In genomic region chr5:44402084-44402483, GRCh38 we compare ENCODE assay signal across 20 cellular contexts. TPM values are rescaled to one million over a fixed set of nuclear protein-coding genes. Genes with fewer than 3 reads are reported as not detected.
A peak's percentile ranks its signal among the peaks of the same experiment; 100 is the strongest.
DNase-seq lines count a peak whose midpoint lies in the region; ATAC-seq lines count a peak whose summit lies in the region.
"Had no signal": no experiment of that assay in that cellular context is flagged by ENCODE, and none has a peak within 500 bp of the region (broad histone marks: within the 10 kb centered on the region; RNA-seq: fewer than 3 reads in every experiment).

No MANE protein-coding gene starts in this region.

- ATAC-seq in activated naive CD8-positive, alpha-beta T cell treated with anti-CD3 and anti-CD28 coated beads, Interleukin-2, amount 50 U/mL, for 24 hours = peak; percentile 43
- ATAC-seq in GM18909 (IDR thresholded peaks at IDR 0.05; ENCODE audit: poor library complexity, unreplicated experiment) (peak; percentile 68), HG02938 (IDR thresholded peaks at IDR 0.05; ENCODE audit: unreplicated experiment) (peak; percentile 76)
- ATAC-seq: K562 had no signal

- H3K4me3 Mint-ChIP-seq in activated naive CD8-positive, alpha-beta T cell treated with anti-CD3 and anti-CD28 coated beads, Interleukin-2, amount 50 U/mL, for 24 hours = no peak overlapping the region
- H3K4me3 Mint-ChIP-seq in activated naive CD8-positive, alpha-beta T cell treated with anti-CD3 and anti-CD28 coated beads for 36 hours = no peak overlapping the region
- H3K4me3 Mint-ChIP-seq: CD14-positive monocyte had no signal

- no peak overlapping the region for H3K27ac Mint-ChIP-seq in activated naive CD8-positive, alpha-beta T cell treated with anti-CD3 and anti-CD28 coated beads, Interleukin-2, amount 50 U/mL, for 24 hours
- no peak overlapping the region for H3K27ac Mint-ChIP-seq in activated naive CD8-positive, alpha-beta T cell treated with anti-CD3 and anti-CD28 coated beads for 36 hours
- H3K27ac Mint-ChIP-seq: CD14-positive monocyte had no signal

- no peaks in the 10 kb centered on the region for H3K36me3 Mint-ChIP-seq in activated naive CD8-positive, alpha-beta T cell treated with anti-CD3 and anti-CD28 coated beads, Interleukin-2, amount 50 U/mL, for 24 hours (ENCODE audit: low read depth)
- H3K36me3 Mint-ChIP-seq in activated naive CD8-positive, alpha-beta T cell treated with anti-CD3 and anti-CD28 coated beads for 36 hours = no peaks in the 10 kb centered on the region
- H3K36me3 Mint-ChIP-seq: CD14-positive monocyte had no signal

- DNase-seq in activated naive CD8-positive, alpha-beta T cell treated with anti-CD3 and anti-CD28 coated beads, Interleukin-2, amount 50 U/mL, for 24 hours = no peak
- no peak for DNase-seq in activated naive CD8-positive, alpha-beta T cell treated with anti-CD3 and anti-CD28 coated beads for 36 hours
- no peak for DNase-seq in activated T-cell treated with anti-CD3 and anti-CD28 coated beads for 4 hours
- DNase-seq in DMS 273 treated with DMSO at 0.1 percent for 48 hours (lab: John Stamatoyannopoulos, UW) = no peak
- no peak for DNase-seq in NOMO-1 treated with DMSO at 0.1 percent for 48 hours (lab: John Stamatoyannopoulos, UW; ENCODE audit: unreplicated experiment)
- DNase-seq in SW480 (ENCODE audit: low spot score) = no peak
- DNase-seq: 8988T, DMS79 treated with DMSO at 0.1 percent for 48 hours, NCI-H1092 treated with DMSO at 0.1 percent for 48 hours, NCI-H1694, NCI-H2081 treated with DMSO at 0.1 percent for 48 hours, Peyer's patch had no signal

- no peaks in the 10 kb centered on the region for H3K4me1 Mint-ChIP-seq in activated naive CD8-positive, alpha-beta T cell treated with anti-CD3 and anti-CD28 coated beads, Interleukin-2, amount 50 U/mL, for 24 hours
- no peaks in the 10 kb centered on the region for H3K4me1 Mint-ChIP-seq in activated naive CD8-positive, alpha-beta T cell treated with anti-CD3 and anti-CD28 coated beads for 36 hours
- H3K4me1 Mint-ChIP-seq: CD14-positive monocyte had no signal

- H3K27me3 Mint-ChIP-seq in activated naive CD8-positive, alpha-beta T cell treated with anti-CD3 and anti-CD28 coated beads, Interleukin-2, amount 50 U/mL, for 24 hours = no peaks in the 10 kb centered on the region
- no peaks in the 10 kb centered on the region for H3K27me3 Mint-ChIP-seq in activated naive CD8-positive, alpha-beta T cell treated with anti-CD3 and anti-CD28 coated beads for 36 hours

- peaks cover 10% of the 10 kb centered on the region for H3K9me3 Mint-ChIP-seq in activated naive CD8-positive, alpha-beta T cell treated with anti-CD3 and anti-CD28 coated beads, Interleukin-2, amount 50 U/mL, for 24 hours
- H3K9me3 Mint-ChIP-seq in activated naive CD8-positive, alpha-beta T cell treated with anti-CD3 and anti-CD28 coated beads for 36 hours = peaks cover 3% of the 10 kb centered on the region

RNA-seq across cellular contexts. Expression of gene FGF10, which starts 12.9 kb away (rescaled TPM):
- total RNA-seq in activated naive CD8-positive, alpha-beta T cell treated with anti-CD3 and anti-CD28 coated beads for 36 hours = not detected
- total RNA-seq: G401, H4, K562, NCI-H460, SK-MEL-5 had no signal
